8 cellular contexts compared by ENCODE assay signal in the genomic region with DNA sequence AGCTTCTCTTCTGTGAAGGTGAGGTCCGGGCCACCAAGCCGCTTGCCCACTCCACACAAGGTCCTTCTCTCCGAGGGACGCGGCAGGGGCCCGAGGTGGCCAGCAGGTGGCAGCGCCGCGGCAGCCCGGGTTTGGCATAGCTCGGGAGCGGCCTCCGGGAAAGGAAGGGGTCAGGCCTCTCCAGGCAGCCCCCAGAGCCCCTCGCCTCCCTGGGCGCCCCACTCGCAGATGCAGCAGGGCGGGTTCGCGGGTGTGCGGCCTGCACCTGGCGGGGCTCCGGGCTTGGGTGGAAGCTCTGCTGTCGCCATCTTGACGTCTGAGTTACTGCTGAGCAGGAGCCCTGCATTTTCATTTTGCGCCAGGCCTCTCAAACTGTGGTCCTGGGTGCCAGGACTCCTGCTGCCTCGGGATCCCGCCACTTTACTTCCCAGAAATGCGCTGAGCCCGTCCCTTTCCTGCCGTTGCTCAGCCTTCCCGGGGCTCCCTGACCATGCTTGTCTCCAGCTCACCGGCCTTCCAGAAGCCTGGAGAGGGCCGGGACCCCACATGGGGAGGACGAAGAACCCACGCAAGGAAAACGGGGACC. TPM values are rescaled to one million over a fixed set of nuclear protein-coding genes. Genes with fewer than 3 reads are reported as not detected.
DNase-seq lines count a peak whose midpoint lies in the region; ATAC-seq and TF ChIP-seq lines count a peak whose summit lies in the region.

No MANE protein-coding gene starts in this region.

- no peaks in the 10 kb centered on the region for H3K27me3 ChIP-seq in CD4-positive, alpha-beta memory T cell (ENCODE audit: insufficient read depth, low read length)
- H3K27me3 ChIP-seq in MM.1S (replicated peaks; ENCODE audit: insufficient read depth, low read length) (no peaks in the 10 kb centered on the region), mammary epithelial cell (ENCODE audit: insufficient read depth, low read length) (no peaks in the 10 kb centered on the region)

- H3K36me3 Mint-ChIP-seq in CD4-positive, alpha-beta memory T cell: no peaks in the 10 kb centered on the region
- no peaks in the 10 kb centered on the region for H3K36me3 Mint-ChIP-seq in activated B cell treated with CpG ODN at 0.5 μM for 24 hours (ENCODE audit: low read depth)

- no peaks in the 10 kb centered on the region for H3K27me3 Mint-ChIP-seq in CD4-positive, alpha-beta memory T cell
- H3K27me3 Mint-ChIP-seq in activated B cell treated with CpG ODN at 0.5 μM for 24 hours: no peaks in the 10 kb centered on the region

- intact Hi-C loops in CD4-positive, alpha-beta memory T cell (cut with micrococcal nuclease): loop anchor here (1.0 to 2.0 kb wide), 4 partner anchors 18 to 118 kb away; partner anchors contain the start of gene NCL
- intact Hi-C loops in activated B cell treated with CpG ODN at 0.5 μM for 24 hours (cut with micrococcal nuclease): loop anchor here (1.0 kb wide), 4 partner anchors 19 to 118 kb away; partner anchors contain the start of gene NCL
- intact Hi-C loops in mammary epithelial cell (cut with micrococcal nuclease): loop anchor here (1.0 to 5.0 kb wide), 3 partner anchors 18 to 119 kb away; partner anchors contain the start of gene NCL

- peak overlapping the region; percentile 81 to 94 (median 89) for H3K27ac Mint-ChIP-seq in CD4-positive, alpha-beta memory T cell
- H3K27ac Mint-ChIP-seq in activated B cell treated with CpG ODN at 0.5 μM for 24 hours: peak overlapping the region; percentile 82

- dilution Hi-C loops in mammary epithelial cell (cut with HindIII; ENCODE audit: low sequenced_read_pairs): no loop called here

- no TSS peak for BruUV-seq in mammary epithelial cell (replicated peaks; lab: Mats Ljungman, UMichigan)

- POLR2A ChIA-PET in CD4-positive, alpha-beta memory T cell (lab: Charles Lee; ENCODE audit: partially characterized antibody): interaction anchor here (0.6 to 4.9 kb wide), 17 partner anchors 12 to 430 kb away, joined by 3 to 128 read pairs (median 5); partner anchors contain the start of genes NCL and PTMA
- POLR2A ChIA-PET in activated B cell treated with CpG ODN at 0.5 μM for 24 hours (lab: Charles Lee): interaction anchor here (0.6 to 5.8 kb wide), 14 partner anchors 17 to 379 kb away, joined by 3 to 89 read pairs (median 4); partner anchors contain the start of genes NCL and PTMA

- H3K4me1 ChIP-seq in CD4-positive, alpha-beta memory T cell (ENCODE audit: insufficient read depth, low read length): peaks cover 12% of the 10 kb centered on the region
- peaks cover 3% of the 10 kb centered on the region; the same call in 1 of the 2 replicates for H3K4me1 ChIP-seq in MM.1S (ENCODE audit: low read length)
- peaks cover 15% of the 10 kb centered on the region for H3K4me1 ChIP-seq in mammary epithelial cell (ENCODE audit: insufficient read depth, low read length)

- peak overlapping the region; percentile 62 to 65 for H3K4me3 ChIP-seq in CD4-positive, alpha-beta memory T cell (ENCODE audit: low read length in 2 of 2)
- H3K4me3 ChIP-seq in MM.1S (ENCODE audit: low read length) (peak overlapping the region; percentile 78), mammary epithelial cell (replicated peaks in 1 of 3; ENCODE audit: insufficient read depth in 1 of 3, low read depth in 2 of 3, low read length in 3 of 3) (peak overlapping the region; percentile 28 to 46 (median 44))

- TF ChIP-seq CTCF in MM.1S (IDR thresholded peaks at IDR 0.05; ENCODE audit: low read length) (peak; percentile 82), activated B cell treated with CpG ODN at 0.5 μM for 24 hours (IDR thresholded peaks at IDR 0.05) (peak; percentile 29), mammary epithelial cell (conservative IDR thresholded peaks at IDR 0.05 in 1 of 2, IDR thresholded peaks at IDR 0.05 in 1 of 2; ENCODE audit: extremely low read depth in 1 of 2, insufficient read depth in 1 of 2, low read depth in 1 of 2, low read length in 2 of 2) (peak; percentile 75 to 95)

- H3K79me2 ChIP-seq in MM.1S (ENCODE audit: low read length) (no peaks in the 10 kb centered on the region), mammary epithelial cell (ENCODE audit: insufficient read depth, low read length) (no peaks in the 10 kb centered on the region)

- H3K9me3 ChIP-seq in CD4-positive, alpha-beta memory T cell (ENCODE audit: control insufficient read depth in 1 of 2, low read length in 2 of 2): no peaks in the 10 kb centered on the region
- no peaks in the 10 kb centered on the region for H3K9me3 ChIP-seq in MM.1S (replicated peaks; ENCODE audit: insufficient read depth, low read length)
- no peaks in the 10 kb centered on the region for H3K9me3 ChIP-seq in mammary epithelial cell (replicated peaks; ENCODE audit: insufficient read depth, low read length)

- H3K9ac ChIP-seq in MM.1S (ENCODE audit: low read length): peak overlapping the region; percentile 95
- no peak overlapping the region for H3K9ac ChIP-seq in mammary epithelial cell (ENCODE audit: insufficient read depth, low read length)

- CTCF ChIA-PET in CD4-positive, alpha-beta memory T cell (lab: Charles Lee; ENCODE audit: partially characterized antibody): interaction anchor here (0.6 to 6.4 kb wide), 27 partner anchors 8 to 895 kb away, joined by 3 to 111 read pairs (median 5); partner anchors contain the start of gene NCL
- CTCF ChIA-PET in activated B cell treated with CpG ODN at 0.5 μM for 24 hours (lab: Charles Lee): interaction anchor here (0.9 to 5.1 kb wide), 17 partner anchors 13 to 232 kb away, joined by 3 to 37 read pairs (median 4); partner anchors contain the start of gene NCL
- CTCF ChIA-PET in mammary epithelial cell (lab: Charles Lee; ENCODE audit: low non-redundant PET): interaction anchor here (0.6 to 0.7 kb wide), 4 partner anchors 37 to 430 kb away, joined by 3 to 6 read pairs (median 6); no protein-coding TSS in a partner anchor

- H3K4me2 ChIP-seq in MM.1S (ENCODE audit: low read depth, low read length) (peak overlapping the region; percentile 95), mammary epithelial cell (ENCODE audit: insufficient read depth, low read depth, low read length) (peak overlapping the region; percentile 83)

- WGBS in mammary epithelial cell (ENCODE audit: low coverage, missing lambda C conversion rate): 27% methylated on average over 24 of the region's 36 CpGs

- no peaks in the 10 kb centered on the region for H3K9me2 ChIP-seq in MM.1S (replicated peaks; ENCODE audit: insufficient read depth, low read length)

- in situ Hi-C loops in mammary epithelial cell (cut with MboI; ENCODE audit: low sequenced_read_pairs in 2 of 2): no loop called here

- DNase-seq in CD4-positive, alpha-beta memory T cell: peak; percentile 61 to 68 (median 65)
- DNase-seq in MM.1S (peak; percentile 80), activated B cell treated with CpG ODN at 0.5 μM for 24 hours (peak; percentile 77), mammary epithelial cell (peak; percentile 24), kidney tubule cell (ENCODE audit: low spot score) (peak; percentile 71)
- DNase-seq in stimulated activated CD4-positive, alpha-beta T cell treated with anti-CD3 and anti-CD28 coated beads, Interleukin-1b, Interleukin-23, amount 100 ng/mL, for 24 hours (ENCODE audit: low read depth in 4 of 4, low spot score in 1 of 4): peak; percentile 38 to 65 (median 54)

- no peaks in the 10 kb centered on the region for H3F3A ChIP-seq in MM.1S (ENCODE audit: insufficient read depth, low read length)

- ATAC-seq in GM21381 (IDR thresholded peaks at IDR 0.05; ENCODE audit: unreplicated experiment): peak; percentile 76
- ATAC-seq in activated B cell treated with CpG ODN at 0.5 μM for 24 hours (ENCODE audit: low read depth): peak; percentile 85
- no peak for ATAC-seq in GM18870 (IDR thresholded peaks at IDR 0.05; ENCODE audit: unreplicated experiment)

- H3K9me3 Mint-ChIP-seq in CD4-positive, alpha-beta memory T cell: no peaks in the 10 kb centered on the region
- no peaks in the 10 kb centered on the region for H3K9me3 Mint-ChIP-seq in activated B cell treated with CpG ODN at 0.5 μM for 24 hours

- H3K4me3 Mint-ChIP-seq in CD4-positive, alpha-beta memory T cell: peak overlapping the region; percentile 63 to 87 (median 79)
- peak overlapping the region; percentile 80 for H3K4me3 Mint-ChIP-seq in activated B cell treated with CpG ODN at 0.5 μM for 24 hours

- peaks cover 4 to 27% (median 5%) of the 10 kb centered on the region in 4 donors for H3K4me1 Mint-ChIP-seq in CD4-positive, alpha-beta memory T cell
- peaks cover 9% of the 10 kb centered on the region for H3K4me1 Mint-ChIP-seq in activated B cell treated with CpG ODN at 0.5 μM for 24 hours

- H2AFZ ChIP-seq in MM.1S (ENCODE audit: low read length): peak overlapping the region; percentile 95
- H2AFZ ChIP-seq in mammary epithelial cell (ENCODE audit: low read depth, low read length): peak overlapping the region; percentile 95

- no peaks in the 10 kb centered on the region for H3K36me3 ChIP-seq in CD4-positive, alpha-beta memory T cell (ENCODE audit: insufficient read depth, low read length)
- H3K36me3 ChIP-seq in MM.1S (replicated peaks; ENCODE audit: insufficient read depth, low read length) (no peaks in the 10 kb centered on the region), mammary epithelial cell (ENCODE audit: insufficient read depth, low read length) (no peaks in the 10 kb centered on the region)

- no peaks in the 10 kb centered on the region for H4K20me1 ChIP-seq in MM.1S (ENCODE audit: insufficient read depth, low read length)
- no peaks in the 10 kb centered on the region for H4K20me1 ChIP-seq in mammary epithelial cell (ENCODE audit: insufficient read depth, low read length)

- peak overlapping the region; percentile 80 for H3K27ac ChIP-seq in CD4-positive, alpha-beta memory T cell (ENCODE audit: low read depth, low read length)
- H3K27ac ChIP-seq in MM.1S (ENCODE audit: low read length) (peak overlapping the region; percentile 67), mammary epithelial cell (ENCODE audit: insufficient read depth, low read depth, low read length) (peak overlapping the region; percentile 6)

RNA-seq across cellular contexts. Expression of gene NCL, which starts 18.6 kb away (rescaled TPM):
- total RNA-seq in CD4-positive, alpha-beta memory T cell: 100 to 1,000 TPM; 380 to 390 TPM
- 100 to 1,000 TPM; 150 to 593 TPM for polyA plus RNA-seq in CD4-positive, alpha-beta memory T cell
- total RNA-seq in activated B cell treated with CpG ODN at 0.5 μM for 24 hours: 693 and 761 TPM in 2 replicates
- total RNA-seq in mammary epithelial cell: 100 to 1,000 TPM in 1 of 2 donors, 10 to 100 TPM in 1; 98.0 to 671 TPM
- 103 TPM for polyA plus RNA-seq in mammary epithelial cell
- 163 TPM for polyA minus RNA-seq in mammary epithelial cell

RNA-seq across cellular contexts. Expression of gene NMUR1, which starts 47.3 kb away (rescaled TPM):
- not detected for total RNA-seq in CD4-positive, alpha-beta memory T cell
- polyA plus RNA-seq in CD4-positive, alpha-beta memory T cell: under 1 TPM in 1 of 2 donors, not detected in 1; 0.05 TPM
- not detected in 2 replicates for total RNA-seq in activated B cell treated with CpG ODN at 0.5 μM for 24 hours
- total RNA-seq in mammary epithelial cell: not detected
- not detected for polyA plus RNA-seq in mammary epithelial cell
- not detected for polyA minus RNA-seq in mammary epithelial cell

Comparison
In these comparisons a context has a peak if more than half of its experiments do, and no peak if none do; other contexts are left out.
1. DNase-seq: peak in every context shown above with its lines; median percentile 80 in MM.1S; 77 in activated B cell treated with CpG ODN at 0.5 μM for 24 hours; 71 in kidney tubule cell; 65 in CD4-positive, alpha-beta memory T cell; 54 in stimulated activated CD4-positive, alpha-beta T cell treated with anti-CD3 and anti-CD28 coated beads, Interleukin-1b, Interleukin-23, amount 100 ng/mL, for 24 hours; 24 in mammary epithelial cell.
2. H3K27ac ChIP-seq: peak in every context shown above with its lines; median percentile 80 in CD4-positive, alpha-beta memory T cell; 67 in MM.1S; 6 in mammary epithelial cell.
3. CTCF ChIP-seq: peak in every context shown above with its lines; median percentile 85 in mammary epithelial cell; 82 in MM.1S; 29 in activated B cell treated with CpG ODN at 0.5 μM for 24 hours.